In the genomic region with DNA sequence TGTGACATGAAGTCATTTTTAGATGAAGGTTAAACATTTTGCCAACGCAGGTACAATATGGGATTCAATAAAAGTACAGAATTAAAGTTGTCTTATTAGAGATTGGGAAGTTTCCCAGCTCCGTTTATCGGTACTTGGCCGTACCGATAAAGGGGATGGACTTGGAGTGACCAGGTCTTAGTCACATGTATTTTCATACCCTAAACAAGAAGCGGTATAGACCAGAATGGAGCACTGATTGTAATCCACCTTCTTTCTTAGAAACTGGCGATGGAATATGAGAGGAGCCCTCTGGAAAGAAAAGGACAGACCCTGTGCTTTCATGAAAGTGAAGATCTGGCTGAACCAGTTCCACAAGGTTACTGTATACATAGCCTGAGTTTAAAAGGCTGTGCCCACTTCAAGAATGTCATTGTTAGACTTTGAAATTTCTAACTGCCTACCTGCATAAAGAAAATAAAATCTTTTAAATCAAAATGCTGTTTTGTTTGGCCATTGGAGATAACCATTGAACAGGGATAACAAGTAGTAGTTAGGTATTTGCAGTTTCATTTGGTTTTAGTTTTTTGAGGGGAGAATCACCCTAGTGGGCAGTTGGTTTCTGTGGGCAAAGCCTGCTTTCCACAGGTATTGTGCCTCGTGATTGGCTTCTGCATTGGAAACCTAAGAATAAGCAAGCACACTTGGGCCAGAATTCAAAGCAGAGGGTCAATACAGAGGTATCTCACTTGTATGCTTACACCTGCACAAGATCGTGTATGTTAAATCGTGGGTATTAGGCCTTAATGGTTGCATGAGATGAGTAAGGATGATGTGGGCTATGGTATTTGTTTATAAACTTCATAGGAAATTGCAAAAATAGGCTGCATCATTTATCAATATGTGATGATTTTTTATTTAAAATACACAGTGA, we compare ENCODE assay signal across 9 cellular contexts. TPM values are rescaled to one million over a fixed set of nuclear protein-coding genes. Genes with fewer than 3 reads are reported as not detected.
A peak's percentile ranks its signal among the peaks of the same experiment; 100 is the strongest.
DNase-seq lines count a peak whose midpoint lies in the region; ATAC-seq, FAIRE-seq and TF ChIP-seq lines count a peak whose summit lies in the region.
"Had no signal": no experiment of that assay in that cellular context is flagged by ENCODE, and none has a peak within 500 bp of the region (broad histone marks: within the 10 kb centered on the region; RNA-seq: fewer than 3 reads in every experiment).

No MANE protein-coding gene starts in this region.

- no peak for TF ChIP-seq RAD21 in K562 (CRISPR knock-in tag; conservative IDR thresholded peaks at IDR 0.05 in 1 of 2, IDR thresholded peaks at IDR 0.05 in 1 of 2)

- peaks cover 50% of the 10 kb centered on the region for H3K79me2 ChIP-seq in K562 (ENCODE audit: control insufficient read depth, insufficient read depth, low read length)
- peaks cover 54% of the 10 kb centered on the region for H3K79me2 ChIP-seq in neural progenitor cell (ENCODE audit: low read depth)

- TF ChIP-seq CTCF in K562 (IDR thresholded peaks at IDR 0.05 in 2 of 3, conservative IDR thresholded peaks at IDR 0.05 in 1 of 3; ENCODE audit: insufficient read depth in 2 of 3, low read depth in 1 of 3, low read length in 3 of 3) (no peak), neural progenitor cell (IDR thresholded peaks at IDR 0.05) (no peak), gastroesophageal sphincter (IDR thresholded peaks at IDR 0.05) (no peak)

- H3K27me3 ChIP-seq in K562 (ENCODE audit: control insufficient read depth in 2 of 2, insufficient read depth in 2 of 2, low read length in 2 of 2) (no peaks in the 10 kb centered on the region), neural progenitor cell (no peaks in the 10 kb centered on the region), gastroesophageal sphincter (no peaks in the 10 kb centered on the region)

- H3K4me1 Mint-ChIP-seq in neural progenitor cell: peaks cover 7% of the 10 kb centered on the region

- peaks cover 6% of the 10 kb centered on the region for H3K27me3 Mint-ChIP-seq in neural progenitor cell (ENCODE audit: insufficient read depth, low read depth)

- H3K9ac ChIP-seq in K562 (ENCODE audit: insufficient read depth in 1 of 2, low read depth in 2 of 2, low read length in 2 of 2): no peak overlapping the region; a peak in 1 of 4 replicates
- no peak overlapping the region for H3K9ac ChIP-seq in neural progenitor cell

- BruUV-seq in K562 (replicated peaks; lab: Mats Ljungman, UMichigan): no TSS peak

- no peak overlapping the region for H3K4me3 ChIP-seq in K562
- no peak overlapping the region for H3K4me3 ChIP-seq in neural progenitor cell
- no peak overlapping the region for H3K4me3 ChIP-seq in gastroesophageal sphincter

- intact Hi-C loops in K562 (cut with micrococcal nuclease): no loop called here

- ATAC-seq in K562 (no peak; the same call in 1 of the 3 replicates), gastroesophageal sphincter (no peak), HG02938 (IDR thresholded peaks at IDR 0.05; ENCODE audit: unreplicated experiment) (no peak)

- no peak overlapping the region; the same call in 1 of the 2 replicates for H3K4me2 ChIP-seq in K562 (ENCODE audit: insufficient read depth, low read length)
- no peak overlapping the region for H3K4me2 ChIP-seq in neural progenitor cell

- no peak overlapping the region for H2AFZ ChIP-seq in K562 (ENCODE audit: low read depth, low read length)
- H2AFZ ChIP-seq in neural progenitor cell (replicated peaks): no peak overlapping the region

- no peak for TF ChIP-seq EP300 in K562 (IDR thresholded peaks at IDR 0.05; ENCODE audit: low read length)
- no peak for TF ChIP-seq EP300 in gastroesophageal sphincter (IDR thresholded peaks at IDR 0.05)

- H3K4me3 Mint-ChIP-seq in neural progenitor cell: no peak overlapping the region

- peaks cover 30% of the 10 kb centered on the region for H3K9me3 Mint-ChIP-seq in neural progenitor cell

- no peak for FAIRE-seq in K562 (lab: Jason Lieb, UNC)

- 71% methylated on average over 10 of the region's 10 CpGs for WGBS in K562 (ENCODE audit: insufficient coverage, low coverage, missing lambda C conversion rate)
- 93 to 95% methylated on average over 10 of the region's 10 CpGs for WGBS in gastroesophageal sphincter (ENCODE audit: low coverage in 1 of 2), 2 donors

- H4K20me1 ChIP-seq in K562 (replicated peaks; ENCODE audit: control insufficient read depth, insufficient read depth, low read length) (peaks cover 58% of the 10 kb centered on the region), neural progenitor cell (ENCODE audit: low read depth) (peaks cover 83% of the 10 kb centered on the region)

- H3K4me1 ChIP-seq in K562 (replicated peaks in 1 of 2; ENCODE audit: control insufficient read depth in 2 of 2, insufficient read depth in 2 of 2, low read length in 2 of 2) (peaks cover 7 to 34% of the 10 kb centered on the region in 2 experiments; a peak in 4 of 5 replicates), neural progenitor cell (peaks cover 29% of the 10 kb centered on the region), gastroesophageal sphincter (peaks cover 0 to 10% (median 0%) of the 10 kb centered on the region in 3 donors)

- POLR2A ChIA-PET in K562 (lab: Yijun Ruan, JAX): interaction anchor here (0.8 to 4.3 kb wide), 9 partner anchors 8 to 52 kb away, joined by 3 to 68 read pairs (median 6); a partner anchor contains a TSS

- H3K27ac ChIP-seq in K562 (ENCODE audit: extremely low read depth, low read depth, low read length) (peak overlapping the region; percentile 44; the same call in 1 of the 3 replicates), neural progenitor cell (peak overlapping the region; percentile 4), gastroesophageal sphincter (no peak overlapping the region)

- peaks cover 69% of the 10 kb centered on the region for H3K36me3 Mint-ChIP-seq in neural progenitor cell

- H3K9me3 ChIP-seq in K562 (replicated peaks; ENCODE audit: control insufficient read depth, insufficient read depth, low read depth, low read length) (no peaks in the 10 kb centered on the region; the same call in 1 of the 2 replicates), neural progenitor cell (ENCODE audit: low read depth) (no peaks in the 10 kb centered on the region), gastroesophageal sphincter (peaks cover 0 to 37% (median 0%) of the 10 kb centered on the region in 3 donors)

- CTCF ChIA-PET in K562 (lab: Yijun Ruan, JAX; ENCODE audit: low intra/inter-chr PET ratio): no interaction called here

- DNase-seq in NCI-H748 (lab: John Stamatoyannopoulos, UW; ENCODE audit: unreplicated experiment) (peak; percentile 42), NCI-H748 treated with DMSO at 0.1 percent for 48 hours (lab: John Stamatoyannopoulos, UW) (no peak), LoVo (ENCODE audit: low spot score) (peak; percentile 37), K562 (ENCODE audit: extremely low read depth in 1 of 4, low spot score in 3 of 4) (peak in 1 of 4 experiments; percentile 23), neural progenitor cell (ENCODE audit: low spot score) (no peak), cortex of kidney (lab: John Stamatoyannopoulos, UW) (no peak)
- DNase-seq: caudate nucleus had no signal

- peaks cover 90% of the 10 kb centered on the region for H3F3A ChIP-seq in neural progenitor cell (ENCODE audit: low read depth)

- H3K36me3 ChIP-seq in K562 (ENCODE audit: control insufficient read depth, insufficient read depth, low read length) (peaks cover 72% of the 10 kb centered on the region), neural progenitor cell (peaks cover 19% of the 10 kb centered on the region), gastroesophageal sphincter (peaks cover 14 to 91% of the 10 kb centered on the region in 2 donors)

- in situ Hi-C loops in K562 (cut with MboI): no loop called here

- peaks cover 8% of the 10 kb centered on the region for H3K9me1 ChIP-seq in K562 (ENCODE audit: control insufficient read depth, insufficient read depth, low read length)

- H3K27ac Mint-ChIP-seq in neural progenitor cell: no peak overlapping the region

- TF ChIP-seq POLR2A in K562 (conservative IDR thresholded peaks at IDR 0.05) (peak; percentile 86; the same call in 1 of the 2 replicates), gastroesophageal sphincter (IDR thresholded peaks at IDR 0.05) (no peak)

TF ChIP-seq in K562, 482 proteins besides CTCF, POLR2A, EP300 and RAD21 (continues in another document):
- TF ChIP-seq RFX7 (CRISPR knock-in tag; IDR thresholded peaks at IDR 0.05) (0 out of 2 replicates have a peak, but pooled peaks have one; percentile 43), NCOR1 (IDR thresholded peaks at IDR 0.05) (peak; percentile 11; the same call in 1 of the 2 replicates), SUPT5H (IDR thresholded peaks at IDR 0.05) (peak; percentile 83), CHCHD3 (CRISPR knock-in tag; IDR thresholded peaks at IDR 0.05) (peak; percentile 27; the same call in 1 of the 2 replicates), POLR2B (IDR thresholded peaks at IDR 0.05; ENCODE audit: low read depth, partially characterized antibody) (peak; percentile 53), U2AF1 (optimal IDR thresholded peaks at IDR 0.05; ENCODE audit: low read depth, low read length) (peak; percentile 6), POLR2AphosphoS5 (IDR thresholded peaks at IDR 0.05; ENCODE audit: control insufficient read depth, insufficient read depth, low read depth, low read length) (peak; percentile 68), MTA3 (IDR thresholded peaks at IDR 0.05; ENCODE audit: borderline replicate concordance) (no peak)

RNA-seq across cellular contexts. Expression of a gene that starts 11.2 kb away (rescaled TPM):
- 34.0 and 34.5 TPM in 2 replicates for total RNA-seq in K562 (2011; cell fraction: chromatin; rRNA removed; ENCODE audit: low replicate concordance)
- 14.8 and 15.7 TPM in 2 replicates for total RNA-seq in K562 (2011; cell fraction: nucleolus; rRNA removed)
- total RNA-seq in K562 (2011; cell fraction: nucleoplasm; rRNA removed): 12.4 and 17.1 TPM in 2 replicates
- total RNA-seq in K562 (2014; rRNA removed) (10.3 and 12.4 TPM in 2 replicates), K562 (2014; rRNA removed; fragmentation: Illumina TruSeq; extraction: Trizol) (11.9 and 13.5 TPM in 2 replicates), K562 (2015; rRNA removed; fragmentation: Illumina TruSeq; extraction: Trizol) (12.4 and 13.8 TPM in 2 replicates), K562 (2021) (11.9 and 13.4 TPM in 2 replicates), neural progenitor cell (ENCODE audit: low replicate concordance) (6.3 and 6.9 TPM in 2 replicates), gastroesophageal sphincter (10 to 100 TPM; 36.2 to 46.6 (median 41.5) TPM)
- polyA plus RNA-seq in K562 (2011; rRNA removed) (2.5 and 3.8 TPM in 2 replicates), K562 (2014; fragmentation: Illumina TruSeq; extraction: Trizol) (10.4 and 11.6 TPM in 2 replicates), K562 (2014; fragmentation: Nextera tagmentation; extraction: Ambion mirVana) (1 to 10 TPM; 4.4 to 4.9 TPM), K562 (2014; rRNA removed) (7.2 and 7.6 TPM in 2 replicates)
- polyA plus RNA-seq in K562 (2011; cell fraction: cytosol; rRNA removed): 3.5 and 4.1 TPM in 2 replicates
- polyA plus RNA-seq in K562 (2011; cell fraction: nucleus; rRNA removed): 3.0 and 7.0 TPM in 2 replicates
- polyA plus RNA-seq in K562 (2012): 6.0 and 6.5 TPM in 2 replicates
- 15.4 and 15.9 TPM in 2 replicates for polyA minus RNA-seq in K562 (2011; rRNA and poly(A)+ RNA removed)
- 5.7 and 9.7 TPM in 2 replicates for polyA minus RNA-seq in K562 (2011; cell fraction: cytosol; rRNA and poly(A)+ RNA removed)
- 9.0 and 12.0 TPM in 2 replicates for polyA minus RNA-seq in K562 (2011; cell fraction: nucleus; rRNA and poly(A)+ RNA removed)

Comparison
In these comparisons a context has a peak if more than half of its experiments do, and no peak if none do; other contexts are left out.
1. DNase-seq: peak in NCI-H748 (single experiment) and LoVo (single experiment); none in NCI-H748 treated with DMSO at 0.1 percent for 48 hours (single experiment), neural progenitor cell (single experiment) and cortex of kidney (single experiment).
2. H3K27ac ChIP-seq: peak in K562 (single experiment) and neural progenitor cell (single experiment); none in gastroesophageal sphincter (0 of 4).